Comparison of ENCODE assay signal across 18 cellular contexts in genomic region chr3:4356225-4356540, GRCh38.
"Had no signal": no experiment of that assay in that cellular context is flagged by ENCODE, and none has a peak within 500 bp of the region (broad histone marks: within the 10 kb centered on the region; RNA-seq: fewer than 3 reads in every experiment).

No MANE protein-coding gene starts in this region.

- H3K27ac Mint-ChIP-seq: activated naive CD8-positive, alpha-beta T cell treated with anti-CD3 and anti-CD28 coated beads for 36 hours; activated T-cell treated with anti-CD3 and anti-CD28 coated beads, Interleukin-2, amount 50 U/mL, for 72 hours; stimulated activated memory B cell treated with anti-CD40 and anti-IgM and Interleukin-4, amounts not matched to agents 10 μg/mL and 1 μg/mL and 100 μg/mL, for 72 hours; stimulated activated naive CD8-positive, alpha-beta T cell treated with anti-CD3 and anti-CD28 coated beads, Interleukin-15, amount 100 ng/mL, for 72 hours had no signal

- H3K36me3 Mint-ChIP-seq: natural killer cell had no signal

- H3K27me3 ChIP-seq: ascending aorta, breast epithelium, tibial artery had no signal

- H3K9me3 ChIP-seq: ascending aorta, breast epithelium, tibial artery had no signal

- H3K27ac ChIP-seq: ascending aorta, skin epidermis had no signal

- ATAC-seq: activated T-cell treated with anti-CD3 and anti-CD28 coated beads, Interleukin-2, amount 50 U/mL, for 72 hours; natural killer cell; sciatic nerve; stimulated activated memory B cell treated with anti-CD40 and anti-IgM and Interleukin-4, amounts not matched to agents 10 μg/mL and 1 μg/mL and 100 μg/mL, for 72 hours; stimulated activated naive CD8-positive, alpha-beta T cell treated with anti-CD3 and anti-CD28 coated beads, Interleukin-15, amount 100 ng/mL, for 72 hours had no signal

- H3K4me1 ChIP-seq: breast epithelium had no signal

- H3K36me3 ChIP-seq: ascending aorta, breast epithelium, tibial artery had no signal

- H3K4me3 ChIP-seq: ascending aorta, breast epithelium, skin epidermis, tibial artery had no signal

- DNase-seq: activated CD4-positive, alpha-beta T cell treated with anti-CD3 and anti-CD28 coated beads for 4 hours; activated CD4-positive, alpha-beta T cell treated with anti-CD3 and anti-CD28 coated beads, Interleukin-2, amount 50 U/mL, for 4 hours; activated naive CD4-positive, alpha-beta T cell treated with Interleukin-2 at 50 U/mL for 16 hours; activated naive CD8-positive, alpha-beta T cell treated with anti-CD3 and anti-CD28 coated beads for 36 hours; activated T-cell treated with anti-CD3 and anti-CD28 coated beads for 4 hours; activated T-cell treated with anti-CD3 and anti-CD28 coated beads, Interleukin-2, amount 50 U/mL, for 72 hours; central memory CD4-positive, alpha-beta T cell; hippocampal formation; natural killer cell; stimulated activated CD4-positive, alpha-beta T cell treated with anti-CD3 and anti-CD28 coated beads, Interleukin-4, amount 100 ng/mL, for 4 hours; stimulated activated CD8-positive, alpha-beta memory T cell treated with anti-CD3 and anti-CD28 coated beads, Interleukin-4, amount 100 ng/mL, for 48 hours; stimulated activated naive CD8-positive, alpha-beta T cell treated with anti-CD3 and anti-CD28 coated beads, Interleukin-15, amount 100 ng/mL, for 72 hours; tibial artery had no signal

- H3K4me3 Mint-ChIP-seq: activated naive CD8-positive, alpha-beta T cell treated with anti-CD3 and anti-CD28 coated beads for 36 hours; activated T-cell treated with anti-CD3 and anti-CD28 coated beads, Interleukin-2, amount 50 U/mL, for 72 hours; natural killer cell; stimulated activated memory B cell treated with anti-CD40 and anti-IgM and Interleukin-4, amounts not matched to agents 10 μg/mL and 1 μg/mL and 100 μg/mL, for 72 hours; stimulated activated naive CD8-positive, alpha-beta T cell treated with anti-CD3 and anti-CD28 coated beads, Interleukin-15, amount 100 ng/mL, for 72 hours had no signal

- H3K9me3 Mint-ChIP-seq: activated naive CD8-positive, alpha-beta T cell treated with anti-CD3 and anti-CD28 coated beads for 36 hours; activated T-cell treated with anti-CD3 and anti-CD28 coated beads, Interleukin-2, amount 50 U/mL, for 72 hours; natural killer cell; stimulated activated memory B cell treated with anti-CD40 and anti-IgM and Interleukin-4, amounts not matched to agents 10 μg/mL and 1 μg/mL and 100 μg/mL, for 72 hours; stimulated activated naive CD8-positive, alpha-beta T cell treated with anti-CD3 and anti-CD28 coated beads, Interleukin-15, amount 100 ng/mL, for 72 hours had no signal

- H3K27me3 Mint-ChIP-seq: activated naive CD8-positive, alpha-beta T cell treated with anti-CD3 and anti-CD28 coated beads for 36 hours; stimulated activated memory B cell treated with anti-CD40 and anti-IgM and Interleukin-4, amounts not matched to agents 10 μg/mL and 1 μg/mL and 100 μg/mL, for 72 hours; stimulated activated naive CD8-positive, alpha-beta T cell treated with anti-CD3 and anti-CD28 coated beads, Interleukin-15, amount 100 ng/mL, for 72 hours had no signal
